Comparison of ENCODE assay signal across 21 cellular contexts in genomic region chr3:168159473-168159872, GRCh38.
"Had no signal": no experiment of that assay in that cellular context is flagged by ENCODE, and none has a peak within 500 bp of the region (broad histone marks: within the 10 kb centered on the region; RNA-seq: fewer than 3 reads in every experiment).

No MANE protein-coding gene starts in this region.

- H3K4me1 ChIP-seq: SJSA1 had no signal

- H3K9me3 ChIP-seq: MG63, SJSA1 had no signal

- H3K27me3 ChIP-seq: MG63, SJSA1 had no signal

- H3K4me3 ChIP-seq: MG63, SJSA1, SK-N-MC had no signal

- H3K36me3 ChIP-seq: MG63, SJSA1 had no signal

- FAIRE-seq: RCC 7860 had no signal

- DNase-seq: MG63, NCI-H1092, NCI-H1105 treated with DMSO at 0.1 percent for 48 hours, NCI-H1417 treated with DMSO at 0.1 percent for 48 hours, NCI-H146, NCI-H1694 treated with DMSO at 0.1 percent for 48 hours, NCI-H1930, NCI-H2081, NCI-H2107, NCI-H226, NCI-H446, NCI-H510A, NCI-H524 treated with DMSO at 0.1 percent for 48 hours, NCI-H69, NCI-H774, Right ventricle myocardium superior, RPMI8226, SIG-M5 had no signal

- H3K27ac ChIP-seq: SJSA1, SK-N-MC had no signal
